ENCODE assay signal across 1 cellular context in genomic region chr19:32404939-32405430, GRCh38.
TF ChIP-seq lines count a peak whose summit lies in the region.

No MANE protein-coding gene starts in this region.

TF ChIP-seq in HepG2, 621 proteins besides CTCF, POLR2A, EP300 and RAD21 (continued from another document and continues in another):
- TF ChIP-seq ZNF710 (CRISPR knock-in tag; IDR thresholded peaks at IDR 0.05; ENCODE audit: borderline replicate concordance) = peak; percentile 47; the same call in 1 of the 2 replicates
- peak; percentile 59 for TF ChIP-seq THAP9 (CRISPR knock-in tag; IDR thresholded peaks at IDR 0.05; ENCODE audit: borderline replicate concordance)
- TF ChIP-seq SNAI1 (CRISPR knock-in tag; IDR thresholded peaks at IDR 0.05; ENCODE audit: borderline replicate concordance) = peak; percentile 91
- TF ChIP-seq, protein P1, sequence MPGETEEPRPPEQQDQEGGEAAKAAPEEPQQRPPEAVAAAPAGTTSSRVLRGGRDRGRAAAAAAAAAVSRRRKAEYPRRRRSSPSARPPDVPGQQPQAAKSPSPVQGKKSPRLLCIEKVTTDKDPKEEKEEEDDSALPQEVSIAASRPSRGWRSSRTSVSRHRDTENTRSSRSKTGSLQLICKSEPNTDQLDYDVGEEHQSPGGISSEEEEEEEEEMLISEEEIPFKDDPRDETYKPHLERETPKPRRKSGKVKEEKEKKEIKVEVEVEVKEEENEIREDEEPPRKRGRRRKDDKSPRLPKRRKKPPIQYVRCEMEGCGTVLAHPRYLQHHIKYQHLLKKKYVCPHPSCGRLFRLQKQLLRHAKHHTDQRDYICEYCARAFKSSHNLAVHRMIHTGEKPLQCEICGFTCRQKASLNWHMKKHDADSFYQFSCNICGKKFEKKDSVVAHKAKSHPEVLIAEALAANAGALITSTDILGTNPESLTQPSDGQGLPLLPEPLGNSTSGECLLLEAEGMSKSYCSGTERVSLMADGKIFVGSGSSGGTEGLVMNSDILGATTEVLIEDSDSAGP (CRISPR knock-in tag; IDR thresholded peaks at IDR 0.05; ENCODE audit: borderline replicate concordance) = 0 out of 2 replicates have a peak, but pooled peaks have one; percentile 70
- TF ChIP-seq, protein P2, sequence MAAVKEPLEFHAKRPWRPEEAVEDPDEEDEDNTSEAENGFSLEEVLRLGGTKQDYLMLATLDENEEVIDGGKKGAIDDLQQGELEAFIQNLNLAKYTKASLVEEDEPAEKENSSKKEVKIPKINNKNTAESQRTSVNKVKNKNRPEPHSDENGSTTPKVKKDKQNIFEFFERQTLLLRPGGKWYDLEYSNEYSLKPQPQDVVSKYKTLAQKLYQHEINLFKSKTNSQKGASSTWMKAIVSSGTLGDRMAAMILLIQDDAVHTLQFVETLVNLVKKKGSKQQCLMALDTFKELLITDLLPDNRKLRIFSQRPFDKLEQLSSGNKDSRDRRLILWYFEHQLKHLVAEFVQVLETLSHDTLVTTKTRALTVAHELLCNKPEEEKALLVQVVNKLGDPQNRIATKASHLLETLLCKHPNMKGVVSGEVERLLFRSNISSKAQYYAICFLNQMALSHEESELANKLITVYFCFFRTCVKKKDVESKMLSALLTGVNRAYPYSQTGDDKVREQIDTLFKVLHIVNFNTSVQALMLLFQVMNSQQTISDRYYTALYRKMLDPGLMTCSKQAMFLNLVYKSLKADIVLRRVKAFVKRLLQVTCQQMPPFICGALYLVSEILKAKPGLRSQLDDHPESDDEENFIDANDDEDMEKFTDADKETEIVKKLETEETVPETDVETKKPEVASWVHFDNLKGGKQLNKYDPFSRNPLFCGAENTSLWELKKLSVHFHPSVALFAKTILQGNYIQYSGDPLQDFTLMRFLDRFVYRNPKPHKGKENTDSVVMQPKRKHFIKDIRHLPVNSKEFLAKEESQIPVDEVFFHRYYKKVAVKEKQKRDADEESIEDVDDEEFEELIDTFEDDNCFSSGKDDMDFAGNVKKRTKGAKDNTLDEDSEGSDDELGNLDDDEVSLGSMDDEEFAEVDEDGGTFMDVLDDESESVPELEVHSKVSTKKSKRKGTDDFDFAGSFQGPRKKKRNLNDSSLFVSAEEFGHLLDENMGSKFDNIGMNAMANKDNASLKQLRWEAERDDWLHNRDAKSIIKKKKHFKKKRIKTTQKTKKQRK (IDR thresholded peaks at IDR 0.05; ENCODE audit: low read length) = no peak
- no peak for TF ChIP-seq ZBTB42 (CRISPR knock-in tag; IDR thresholded peaks at IDR 0.05)
- TF ChIP-seq, protein P3, sequence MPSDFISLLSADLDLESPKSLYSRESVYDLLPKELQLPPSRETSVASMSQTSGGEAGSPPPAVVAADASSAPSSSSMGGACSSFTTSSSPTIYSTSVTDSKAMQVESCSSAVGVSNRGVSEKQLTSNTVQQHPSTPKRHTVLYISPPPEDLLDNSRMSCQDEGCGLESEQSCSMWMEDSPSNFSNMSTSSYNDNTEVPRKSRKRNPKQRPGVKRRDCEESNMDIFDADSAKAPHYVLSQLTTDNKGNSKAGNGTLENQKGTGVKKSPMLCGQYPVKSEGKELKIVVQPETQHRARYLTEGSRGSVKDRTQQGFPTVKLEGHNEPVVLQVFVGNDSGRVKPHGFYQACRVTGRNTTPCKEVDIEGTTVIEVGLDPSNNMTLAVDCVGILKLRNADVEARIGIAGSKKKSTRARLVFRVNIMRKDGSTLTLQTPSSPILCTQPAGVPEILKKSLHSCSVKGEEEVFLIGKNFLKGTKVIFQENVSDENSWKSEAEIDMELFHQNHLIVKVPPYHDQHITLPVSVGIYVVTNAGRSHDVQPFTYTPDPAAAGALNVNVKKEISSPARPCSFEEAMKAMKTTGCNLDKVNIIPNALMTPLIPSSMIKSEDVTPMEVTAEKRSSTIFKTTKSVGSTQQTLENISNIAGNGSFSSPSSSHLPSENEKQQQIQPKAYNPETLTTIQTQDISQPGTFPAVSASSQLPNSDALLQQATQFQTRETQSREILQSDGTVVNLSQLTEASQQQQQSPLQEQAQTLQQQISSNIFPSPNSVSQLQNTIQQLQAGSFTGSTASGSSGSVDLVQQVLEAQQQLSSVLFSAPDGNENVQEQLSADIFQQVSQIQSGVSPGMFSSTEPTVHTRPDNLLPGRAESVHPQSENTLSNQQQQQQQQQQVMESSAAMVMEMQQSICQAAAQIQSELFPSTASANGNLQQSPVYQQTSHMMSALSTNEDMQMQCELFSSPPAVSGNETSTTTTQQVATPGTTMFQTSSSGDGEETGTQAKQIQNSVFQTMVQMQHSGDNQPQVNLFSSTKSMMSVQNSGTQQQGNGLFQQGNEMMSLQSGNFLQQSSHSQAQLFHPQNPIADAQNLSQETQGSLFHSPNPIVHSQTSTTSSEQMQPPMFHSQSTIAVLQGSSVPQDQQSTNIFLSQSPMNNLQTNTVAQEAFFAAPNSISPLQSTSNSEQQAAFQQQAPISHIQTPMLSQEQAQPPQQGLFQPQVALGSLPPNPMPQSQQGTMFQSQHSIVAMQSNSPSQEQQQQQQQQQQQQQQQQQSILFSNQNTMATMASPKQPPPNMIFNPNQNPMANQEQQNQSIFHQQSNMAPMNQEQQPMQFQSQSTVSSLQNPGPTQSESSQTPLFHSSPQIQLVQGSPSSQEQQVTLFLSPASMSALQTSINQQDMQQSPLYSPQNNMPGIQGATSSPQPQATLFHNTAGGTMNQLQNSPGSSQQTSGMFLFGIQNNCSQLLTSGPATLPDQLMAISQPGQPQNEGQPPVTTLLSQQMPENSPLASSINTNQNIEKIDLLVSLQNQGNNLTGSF (CRISPR knock-in tag; IDR thresholded peaks at IDR 0.05) = peak; percentile 18; the same call in 1 of the 2 replicates
- no peak for TF ChIP-seq ZNF652 (CRISPR knock-in tag; IDR thresholded peaks at IDR 0.05; ENCODE audit: borderline replicate concordance, low read depth)
- TF ChIP-seq ZNF577 (CRISPR knock-in tag; IDR thresholded peaks at IDR 0.05; ENCODE audit: borderline replicate concordance, low read depth) = no peak
- TF ChIP-seq ATF6 (CRISPR knock-in tag; conservative IDR thresholded peaks at IDR 0.05) = no peak
- no peak for TF ChIP-seq GATAD1 (CRISPR knock-in tag; IDR thresholded peaks at IDR 0.05)
- no peak for TF ChIP-seq RXRB (CRISPR knock-in tag; IDR thresholded peaks at IDR 0.05; ENCODE audit: borderline replicate concordance)
- no peak for TF ChIP-seq HMG20B (CRISPR knock-in tag; conservative IDR thresholded peaks at IDR 0.05)
- TF ChIP-seq MTA1 (CRISPR knock-in tag; IDR thresholded peaks at IDR 0.05; ENCODE audit: borderline replicate concordance) = no peak
- peak; percentile 23; the same call in 1 of the 2 replicates for TF ChIP-seq GLI4 (CRISPR knock-in tag; IDR thresholded peaks at IDR 0.05; ENCODE audit: borderline replicate concordance)
- TF ChIP-seq ZNF563 (CRISPR knock-in tag; IDR thresholded peaks at IDR 0.05) = no peak
- TF ChIP-seq ZMAT3 (CRISPR knock-in tag; conservative IDR thresholded peaks at IDR 0.05) = no peak
- TF ChIP-seq ZNF446 (CRISPR knock-in tag; IDR thresholded peaks at IDR 0.05) = no peak
- no peak for TF ChIP-seq CC2D1A (CRISPR knock-in tag; IDR thresholded peaks at IDR 0.05)
- TF ChIP-seq ZNF546 (CRISPR knock-in tag; conservative IDR thresholded peaks at IDR 0.05) = no peak
- no peak; the same call in 1 of the 2 replicates for TF ChIP-seq WIZ (CRISPR knock-in tag; IDR thresholded peaks at IDR 0.05)
- peak; percentile 51; the same call in 1 of the 2 replicates for TF ChIP-seq KDM5A (IDR thresholded peaks at IDR 0.05; ENCODE audit: borderline replicate concordance, low read length)
- TF ChIP-seq ZBTB38 (CRISPR knock-in tag; IDR thresholded peaks at IDR 0.05) = no peak
- TF ChIP-seq FOXJ3 (CRISPR knock-in tag; IDR thresholded peaks at IDR 0.05; ENCODE audit: borderline replicate concordance) = peak; percentile 15; the same call in 1 of the 2 replicates
- TF ChIP-seq U2AF1 (optimal IDR thresholded peaks at IDR 0.05; ENCODE audit: low read depth, low read length) = no peak
- no peak for TF ChIP-seq MTF2 (CRISPR knock-in tag; IDR thresholded peaks at IDR 0.05; ENCODE audit: borderline replicate concordance)
- TF ChIP-seq ZNF510 (CRISPR knock-in tag; IDR thresholded peaks at IDR 0.05; ENCODE audit: low read depth) = peak; percentile 26; the same call in 1 of the 2 replicates
- TF ChIP-seq KAT7 (CRISPR knock-in tag; IDR thresholded peaks at IDR 0.05; ENCODE audit: borderline replicate concordance) = peak; percentile 17; the same call in 1 of the 2 replicates
- no peak for TF ChIP-seq HOXD1 (CRISPR knock-in tag; IDR thresholded peaks at IDR 0.05)
- no peak for TF ChIP-seq ZNF530 (CRISPR knock-in tag; IDR thresholded peaks at IDR 0.05; ENCODE audit: low read depth)
- TF ChIP-seq ZNF737 (CRISPR knock-in tag; IDR thresholded peaks at IDR 0.05; ENCODE audit: borderline replicate concordance) = no peak
- no peak; the same call in 1 of the 2 replicates for TF ChIP-seq ZNF264 (CRISPR knock-in tag; IDR thresholded peaks at IDR 0.05)
- no peak for TF ChIP-seq NFKBIZ (CRISPR knock-in tag; IDR thresholded peaks at IDR 0.05)
- no peak for TF ChIP-seq ISX (CRISPR knock-in tag; conservative IDR thresholded peaks at IDR 0.05)
- peak; percentile 94 for TF ChIP-seq AGO2 (optimal IDR thresholded peaks at IDR 0.05; ENCODE audit: low read depth, low read length)
- no peak for TF ChIP-seq ZNF674 (CRISPR knock-in tag; IDR thresholded peaks at IDR 0.05; ENCODE audit: low read depth)
- no peak for TF ChIP-seq NFE2L2 (IDR thresholded peaks at IDR 0.05; ENCODE audit: low read length)
- TF ChIP-seq ZNF788 (CRISPR knock-in tag; IDR thresholded peaks at IDR 0.05; ENCODE audit: borderline replicate concordance) = no peak
- no peak for TF ChIP-seq CSRNP1 (CRISPR knock-in tag; IDR thresholded peaks at IDR 0.05)
- no peak for TF ChIP-seq ATM (IDR thresholded peaks at IDR 0.05; ENCODE audit: borderline replicate concordance)
- no peak for TF ChIP-seq MAFG (CRISPR knock-in tag; IDR thresholded peaks at IDR 0.05)
- no peak for TF ChIP-seq ZNF660 (CRISPR knock-in tag; IDR thresholded peaks at IDR 0.05; ENCODE audit: borderline replicate concordance, low read depth)
- 0 out of 2 replicates have a peak, but pooled peaks have one; percentile 10 for TF ChIP-seq ZNF607 (CRISPR knock-in tag; IDR thresholded peaks at IDR 0.05; ENCODE audit: borderline replicate concordance)
- 0 out of 2 replicates have a peak, but pooled peaks have one; percentile 63 for TF ChIP-seq PCBP1 (IDR thresholded peaks at IDR 0.05; ENCODE audit: borderline replicate concordance, low read depth, low read length)
- no peak for TF ChIP-seq ELF3 (CRISPR knock-in tag; IDR thresholded peaks at IDR 0.05)
- TF ChIP-seq, protein P4, sequence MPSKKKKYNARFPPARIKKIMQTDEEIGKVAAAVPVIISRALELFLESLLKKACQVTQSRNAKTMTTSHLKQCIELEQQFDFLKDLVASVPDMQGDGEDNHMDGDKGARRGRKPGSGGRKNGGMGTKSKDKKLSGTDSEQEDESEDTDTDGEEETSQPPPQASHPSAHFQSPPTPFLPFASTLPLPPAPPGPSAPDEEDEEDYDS (CRISPR knock-in tag; IDR thresholded peaks at IDR 0.05) = no peak
- TF ChIP-seq ZNF547 (CRISPR knock-in tag; IDR thresholded peaks at IDR 0.05) = 0 out of 2 replicates have a peak, but pooled peaks have one; percentile 70
